ENCODE assay signal across 13 cellular contexts in the genomic region with DNA sequence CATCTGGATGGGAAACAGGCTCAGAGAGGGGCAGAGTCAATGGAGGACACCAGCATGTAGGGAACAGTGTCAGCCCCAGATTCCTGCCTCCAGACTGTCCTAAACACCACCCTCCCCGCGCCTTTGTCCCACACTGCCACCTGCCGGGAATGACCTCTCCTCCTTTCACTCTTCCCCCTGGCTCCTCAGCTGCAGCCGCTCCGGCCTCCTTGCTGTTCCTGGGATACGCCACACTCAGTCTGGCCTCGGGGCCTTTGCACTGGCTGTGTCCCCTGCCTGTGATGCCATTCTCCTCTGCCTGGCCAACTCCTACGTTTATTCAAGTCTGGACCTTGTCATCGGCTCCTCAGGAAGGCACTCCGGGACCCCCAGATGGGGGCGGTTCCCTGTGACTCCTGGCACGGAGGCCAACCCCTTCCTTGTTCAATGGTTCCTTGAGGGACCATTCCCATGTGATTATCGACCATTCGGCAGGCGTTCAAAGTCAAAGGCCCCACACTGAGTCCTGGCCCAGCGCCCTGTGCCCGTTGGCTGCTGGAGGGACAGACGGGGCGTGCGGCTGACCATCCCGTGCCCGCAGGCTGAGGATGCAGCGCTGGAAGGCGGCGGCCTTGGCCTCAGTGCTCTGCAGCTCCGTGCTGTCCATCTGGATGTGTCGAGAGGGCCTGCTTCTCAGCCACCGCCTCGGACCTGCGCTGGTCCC. TPM values are rescaled to one million over a fixed set of nuclear protein-coding genes. Genes with fewer than 3 reads are reported as not detected.
A peak's percentile ranks its signal among the peaks of the same experiment; 100 is the strongest.
DNase-seq lines count a peak whose midpoint lies in the region; ATAC-seq, FAIRE-seq and TF ChIP-seq lines count a peak whose summit lies in the region.
"Had no signal": no experiment of that assay in that cellular context is flagged by ENCODE, and none has a peak within 500 bp of the region (broad histone marks: within the 10 kb centered on the region; RNA-seq: fewer than 3 reads in every experiment).

No MANE protein-coding gene starts in this region.

- no peaks in the 10 kb centered on the region for H3K36me3 ChIP-seq in OCI-LY1 (ENCODE audit: insufficient read depth, low read length)
- H3K36me3 ChIP-seq in H1 (ENCODE audit: control insufficient read depth in 2 of 4, insufficient read depth in 4 of 4, low read length in 3 of 4): no peaks in the 10 kb centered on the region
- H3K36me3 ChIP-seq in small intestine (ENCODE audit: control insufficient read depth in 2 of 2, insufficient read depth in 2 of 2, low read length in 2 of 2): no peaks in the 10 kb centered on the region
- H3K36me3 ChIP-seq: pancreas had no signal

- H3K4ac ChIP-seq in H1 (replicated peaks; ENCODE audit: insufficient read length, low read depth, low read length): no peak overlapping the region

- 82% methylated on average over 26 of the region's 30 CpGs; no CpG with 5 or more reads in 1 of the 2 experiments for WGBS in H1 (ENCODE audit: extremely low coverage in 1 of 2, insufficient coverage in 1 of 2, insufficient read length in 1 of 2, insufficient replicate concordance in 2 of 2, low coverage in 1 of 2, low lambda C conversion rate in 2 of 2, missing lambda C conversion rate in 1 of 2), 2 experiments
- WGBS in small intestine, 3 donors: 81 to 86% (median 84%) methylated on average over 28 to 30 of the region's 30 CpGs

- H3K9me3 Mint-ChIP-seq in stimulated activated naive CD8-positive, alpha-beta T cell treated with anti-CD3 and anti-CD28 coated beads, Interleukin-15, amount 100 ng/mL, for 72 hours: no peaks in the 10 kb centered on the region
- H3K9me3 Mint-ChIP-seq: activated naive CD4-positive, alpha-beta T cell treated with anti-CD3 and anti-CD28 coated beads, Interleukin-2, amount 50 U/mL, for 24 hours had no signal

- no peak overlapping the region for H4K91ac ChIP-seq in H1 (replicated peaks; ENCODE audit: insufficient read length, low read length)

- H3K4me2 ChIP-seq in OCI-LY1 (ENCODE audit: low read length) (no peak overlapping the region), H1 (ENCODE audit: insufficient read depth in 1 of 2, low read depth in 2 of 2, low read length in 2 of 2) (no peak overlapping the region)

- H3K23me2 ChIP-seq in H1 (ENCODE audit: low read depth, low read length): peaks cover 8% of the 10 kb centered on the region; the same call in 1 of the 2 replicates

- 0 out of 2 replicates have a peak, but pooled peaks cover 5% of the 10 kb centered on the region for H3F3A ChIP-seq in OCI-LY1 (ENCODE audit: insufficient read depth, low read length)

- H3K27me3 Mint-ChIP-seq in stimulated activated naive CD8-positive, alpha-beta T cell treated with anti-CD3 and anti-CD28 coated beads, Interleukin-15, amount 100 ng/mL, for 72 hours: no peaks in the 10 kb centered on the region
- H3K27me3 Mint-ChIP-seq: activated naive CD4-positive, alpha-beta T cell treated with anti-CD3 and anti-CD28 coated beads, Interleukin-2, amount 50 U/mL, for 24 hours had no signal

- DNase-seq in DMS53 (lab: John Stamatoyannopoulos, UW): peak; percentile 70
- no peak for DNase-seq in DMS53 treated with DMSO at 0.1 percent for 48 hours (lab: John Stamatoyannopoulos, UW; ENCODE audit: unreplicated experiment)
- peak in 1 of 2 experiments; percentile 78 for DNase-seq in H1 (ENCODE audit: low read depth in 1 of 2, low spot score in 2 of 2)
- peak; percentile 44 for DNase-seq in small intestine
- no peak for DNase-seq in stimulated activated naive CD8-positive, alpha-beta T cell treated with anti-CD3 and anti-CD28 coated beads, Interleukin-15, amount 100 ng/mL, for 72 hours
- no peak for DNase-seq in cerebellum (ENCODE audit: low spot score)
- DNase-seq in left ventricle myocardium superior: no peak
- DNase-seq: NK-92 treated with Interleukin-12 subunit alpha and Interleukin-12 subunit beta, amount 100 ng/mL, for 24 hours; stimulated activated CD4-positive, alpha-beta T cell treated with anti-CD3 and anti-CD28 coated beads, Interleukin-4, amount 100 ng/mL, for 4 hours had no signal

- H3K27me3 ChIP-seq in OCI-LY1 (ENCODE audit: insufficient read depth, low read length): no peaks in the 10 kb centered on the region
- H3K27me3 ChIP-seq in H1 (replicated peaks in 1 of 4; ENCODE audit: control insufficient read depth in 3 of 4, extremely low read depth in 1 of 4, insufficient read depth in 3 of 4, low read length in 3 of 4): no peaks in the 10 kb centered on the region; a peak in 1 of 7 replicates
- H3K27me3 ChIP-seq in small intestine (ENCODE audit: control insufficient read depth in 2 of 2, insufficient read depth in 2 of 2, low read length in 2 of 2): no peaks in the 10 kb centered on the region
- H3K27me3 ChIP-seq: pancreas had no signal

- H2BK120ac ChIP-seq in H1 (replicated peaks; ENCODE audit: low read depth, low read length): no peak overlapping the region

- no peak overlapping the region for H3K23ac ChIP-seq in H1 (ENCODE audit: insufficient read length)

- H2AK5ac ChIP-seq in H1 (ENCODE audit: low read depth, low read length): no peak overlapping the region

- ATAC-seq in stimulated activated naive CD8-positive, alpha-beta T cell treated with anti-CD3 and anti-CD28 coated beads, Interleukin-15, amount 100 ng/mL, for 72 hours: no peak
- no peak for ATAC-seq in left ventricle myocardium superior
- ATAC-seq: pancreas had no signal

- no peaks in the 10 kb centered on the region for H4K20me1 ChIP-seq in OCI-LY1 (ENCODE audit: insufficient read depth, low read length)
- H4K20me1 ChIP-seq in H1 (replicated peaks in 1 of 2; ENCODE audit: control insufficient read depth in 1 of 2, insufficient read depth in 2 of 2, low read length in 2 of 2): peaks cover 0 to 4% of the 10 kb centered on the region in 2 experiments

- TF ChIP-seq CTCF in OCI-LY1 (IDR thresholded peaks at IDR 0.05; ENCODE audit: low read length) (peak; percentile 20; the same call in 1 of the 2 replicates), H1 (IDR thresholded peaks at IDR 0.05; ENCODE audit: control extremely low read depth in 1 of 3, insufficient read depth in 1 of 3, low read depth in 1 of 3, low read length in 3 of 3) (peak; percentile 48 to 52 (median 50))

- POLR2A ChIA-PET in H1 (lab: Charles Lee; ENCODE audit: partially characterized antibody): interaction anchor here (0.6 to 2.1 kb wide), 7 partner anchors 15 to 133 kb away, joined by 3 to 8 read pairs (median 4); a partner anchor contains a TSS

- H3K9me2 ChIP-seq in OCI-LY1 (ENCODE audit: low read depth, low read length): no peaks in the 10 kb centered on the region

- no peak overlapping the region for H3K14ac ChIP-seq in H1 (ENCODE audit: insufficient read length)

- no peak overlapping the region for H2BK12ac ChIP-seq in H1 (ENCODE audit: low read depth, low read length)

- TF ChIP-seq POLR2A in H1 (IDR thresholded peaks at IDR 0.05; ENCODE audit: control extremely low read depth in 1 of 2, low read depth in 2 of 2, low read length in 2 of 2): no peak

- intact Hi-C loops in left ventricle myocardium superior (cut with micrococcal nuclease): no loop called here

- H3K9me3 ChIP-seq in OCI-LY1 (ENCODE audit: low read length): no peaks in the 10 kb centered on the region
- H3K9me3 ChIP-seq in H1 (ENCODE audit: insufficient read depth in 2 of 2, low read depth in 1 of 2, low read length in 1 of 2): no peaks in the 10 kb centered on the region
- H3K9me3 ChIP-seq in small intestine (ENCODE audit: control insufficient read depth, low read depth): no peaks in the 10 kb centered on the region
- H3K9me3 ChIP-seq: pancreas had no signal

- FAIRE-seq in H1 (lab: Jason Lieb, UNC): no peak
- FAIRE-seq in small intestine (lab: Jason Lieb, UNC): no peak
- FAIRE-seq: A204.1, pancreas had no signal

- no peak overlapping the region for H3K27ac Mint-ChIP-seq in stimulated activated naive CD8-positive, alpha-beta T cell treated with anti-CD3 and anti-CD28 coated beads, Interleukin-15, amount 100 ng/mL, for 72 hours

- H3K4me3 ChIP-seq in OCI-LY1 (ENCODE audit: low read depth, low read length, poor library complexity, severe bottlenecking): no peak overlapping the region
- H3K4me3 ChIP-seq in H1 (ENCODE audit: extremely low read depth in 1 of 4, insufficient read depth in 2 of 4, low read depth in 3 of 4, low read length in 4 of 4): no peak overlapping the region
- H3K4me3 ChIP-seq in small intestine (ENCODE audit: low read depth in 1 of 2, low read length in 2 of 2): no peak overlapping the region
- H3K4me3 ChIP-seq: pancreas had no signal

- H3K79me1 ChIP-seq in H1 (ENCODE audit: low read depth, low read length): no peaks in the 10 kb centered on the region

- TF ChIP-seq EP300 in H1 (IDR thresholded peaks at IDR 0.05; ENCODE audit: borderline replicate concordance in 1 of 2, low read depth in 2 of 2, low read length in 2 of 2): no peak

- H4K5ac ChIP-seq in H1 (ENCODE audit: insufficient read length, low read depth, low read length): no peak overlapping the region

- H3K56ac ChIP-seq in H1 (replicated peaks; ENCODE audit: insufficient read length, low read depth, low read length): no peak overlapping the region

- H3K4me3 Mint-ChIP-seq in stimulated activated naive CD8-positive, alpha-beta T cell treated with anti-CD3 and anti-CD28 coated beads, Interleukin-15, amount 100 ng/mL, for 72 hours: no peak overlapping the region
- H3K4me3 Mint-ChIP-seq: activated naive CD4-positive, alpha-beta T cell treated with anti-CD3 and anti-CD28 coated beads, Interleukin-2, amount 50 U/mL, for 24 hours had no signal

- H3K9ac ChIP-seq in OCI-LY1 (ENCODE audit: low read length): no peak overlapping the region
- H3K9ac ChIP-seq in H1 (replicated peaks in 1 of 4; ENCODE audit: extremely low read depth in 1 of 4, low read depth in 3 of 4, low read length in 3 of 4): no peak overlapping the region

- H2BK15ac ChIP-seq in H1 (ENCODE audit: low read length): peak overlapping the region; percentile 46; the same call in 1 of the 2 replicates

- H3K18ac ChIP-seq in H1 (ENCODE audit: extremely low read depth, low read length): no peak overlapping the region

- H3K79me2 ChIP-seq in OCI-LY1 (ENCODE audit: insufficient read depth, low read length) (no peaks in the 10 kb centered on the region), H1 (ENCODE audit: control insufficient read depth in 1 of 2, insufficient read depth in 2 of 2, low read length in 2 of 2) (no peaks in the 10 kb centered on the region)

- no peak overlapping the region for H2AFZ ChIP-seq in OCI-LY1 (ENCODE audit: low read length)
- no peak overlapping the region for H2AFZ ChIP-seq in H1 (ENCODE audit: low read length)

- peaks cover 21% of the 10 kb centered on the region for H3K4me1 Mint-ChIP-seq in stimulated activated naive CD8-positive, alpha-beta T cell treated with anti-CD3 and anti-CD28 coated beads, Interleukin-15, amount 100 ng/mL, for 72 hours

- no peak overlapping the region for H4K8ac ChIP-seq in H1 (ENCODE audit: extremely low read depth, insufficient read depth, low read length)

- no peak overlapping the region for H2BK20ac ChIP-seq in H1 (ENCODE audit: low read length)

- no peak overlapping the region for H3K27ac ChIP-seq in OCI-LY1 (ENCODE audit: low read depth, low read length, poor library complexity, severe bottlenecking)
- no peak overlapping the region for H3K27ac ChIP-seq in H1 (ENCODE audit: low read depth, low read length)
- no peak overlapping the region for H3K27ac ChIP-seq in small intestine (ENCODE audit: low read depth in 1 of 2, low read length in 1 of 2)
- H3K27ac ChIP-seq: pancreas had no signal

- CTCF ChIA-PET in H1 (lab: Charles Lee; ENCODE audit: partially characterized antibody): interaction anchor here (0.7 to 3.7 kb wide), 7 partner anchors 16 to 198 kb away, joined by 3 to 32 read pairs (median 7); a partner anchor contains a TSS

- TF ChIP-seq RAD21 in H1 (IDR thresholded peaks at IDR 0.05 in 1 of 2, conservative IDR thresholded peaks at IDR 0.05 in 1 of 2; ENCODE audit: low read depth in 2 of 2, low read length in 2 of 2): peak; percentile 23 to 45; a peak in 2 of 4 replicates

- no peak overlapping the region for H2BK5ac ChIP-seq in H1 (ENCODE audit: low read depth, low read length)

- H3K4me1 ChIP-seq in OCI-LY1 (ENCODE audit: insufficient read depth, low read length, severe bottlenecking) (peaks cover 24% of the 10 kb centered on the region), H1 (replicated peaks in 1 of 4; ENCODE audit: control insufficient read depth in 3 of 4, insufficient read depth in 4 of 4, low read length in 3 of 4) (peaks cover 0 to 8% (median 5%) of the 10 kb centered on the region in 4 experiments; a peak in 6 of 7 replicates), small intestine (ENCODE audit: control insufficient read depth in 2 of 2, insufficient read depth in 1 of 2, low read depth in 1 of 2, low read length in 1 of 2) (no peaks in the 10 kb centered on the region)

RNA-seq across cellular contexts. Expression of a gene that starts 15.8 kb away (rescaled TPM):
- not detected in 2 replicates for total RNA-seq in H1 (2021; fragmentation: NEBNext Ultra II Directional; extraction: Animal tissue kit (Norgen Biotek cat#: 25700))
- not detected in 2 replicates for polyA plus RNA-seq in H1 (2011; rRNA removed)
- polyA plus RNA-seq in H1 (2011; cell fraction: cytosol; rRNA removed): not detected
- not detected for polyA plus RNA-seq in H1 (2011; cell fraction: nucleus; rRNA removed)
- 0.08 TPM in 1 of 4 replicates, not detected in the others for polyA plus RNA-seq in H1 (2012, experiment 1 of 2)
- not detected for polyA plus RNA-seq in H1 (2012, experiment 2 of 2)
- polyA plus RNA-seq in H1 (2013, experiment 1 of 2): 0.02 TPM
- not detected for polyA plus RNA-seq in H1 (2013, experiment 2 of 2)
- not detected in 2 replicates for polyA minus RNA-seq in H1 (2011; rRNA and poly(A)+ RNA removed)
- not detected for polyA minus RNA-seq in H1 (2011; cell fraction: cytosol; rRNA and poly(A)+ RNA removed)
- polyA minus RNA-seq in H1 (2011; cell fraction: nucleus; rRNA and poly(A)+ RNA removed): not detected
- polyA plus RNA-seq in small intestine: 10 to 100 TPM; 22.4 to 34.6 (median 23.9) TPM
- not detected for total RNA-seq in cerebellum
- total RNA-seq in left ventricle myocardium superior: not detected

RNA-seq across cellular contexts. Expression of a gene that starts 18.9 kb away (rescaled TPM):
- total RNA-seq in H1 (2021; fragmentation: NEBNext Ultra II Directional; extraction: Animal tissue kit (Norgen Biotek cat#: 25700)): 4.6 and 5.3 TPM in 2 replicates
- polyA plus RNA-seq in H1 (2011; rRNA removed) (3.9 and 5.9 TPM in 2 replicates), small intestine (1 to 10 TPM in 2 of 3 donors, not detected in 1; 2.9 to 3.0 TPM)
- 4.0 TPM for polyA plus RNA-seq in H1 (2011; cell fraction: cytosol; rRNA removed)
- polyA plus RNA-seq in H1 (2011; cell fraction: nucleus; rRNA removed): 5.5 TPM
- polyA plus RNA-seq in H1 (2012, experiment 1 of 2): 1.2 to 4.4 TPM (median 4.2 TPM) in 4 replicates
- 2.0 TPM for polyA plus RNA-seq in H1 (2012, experiment 2 of 2)
- 3.0 TPM for polyA plus RNA-seq in H1 (2013, experiment 1 of 2)
- 3.9 TPM for polyA plus RNA-seq in H1 (2013, experiment 2 of 2)
- 1.5 and 1.6 TPM in 2 replicates for polyA minus RNA-seq in H1 (2011; rRNA and poly(A)+ RNA removed)
- polyA minus RNA-seq in H1 (2011; cell fraction: cytosol; rRNA and poly(A)+ RNA removed): 4.6 TPM
- 5.3 TPM for polyA minus RNA-seq in H1 (2011; cell fraction: nucleus; rRNA and poly(A)+ RNA removed)
- total RNA-seq in cerebellum (not detected), left ventricle myocardium superior (26.3 TPM)

RNA-seq across cellular contexts. Expression of a gene that starts 27.5 kb away (rescaled TPM):
- 0.40 and 0.63 TPM in 2 replicates for total RNA-seq in H1 (2021; fragmentation: NEBNext Ultra II Directional; extraction: Animal tissue kit (Norgen Biotek cat#: 25700))
- polyA plus RNA-seq in H1 (2011; rRNA removed) (0.15 and 0.41 TPM in 2 replicates), small intestine (100 to 1,000 TPM in 1 of 3 donors, 10 to 100 TPM in 2; 47.0 to 114 (median 50.1) TPM)
- 0.23 TPM for polyA plus RNA-seq in H1 (2011; cell fraction: cytosol; rRNA removed)
- 0.17 TPM for polyA plus RNA-seq in H1 (2011; cell fraction: nucleus; rRNA removed)
- polyA plus RNA-seq in H1 (2012, experiment 1 of 2): 0.12 to 0.35 TPM (median 0.15 TPM) in 4 replicates
- polyA plus RNA-seq in H1 (2012, experiment 2 of 2): 0.13 TPM
- 0.51 TPM for polyA plus RNA-seq in H1 (2013, experiment 1 of 2)
- 0.42 TPM for polyA plus RNA-seq in H1 (2013, experiment 2 of 2)
- 0.49 TPM in 1 of 2 replicates, not detected in the other for polyA minus RNA-seq in H1 (2011; rRNA and poly(A)+ RNA removed)
- not detected for polyA minus RNA-seq in H1 (2011; cell fraction: cytosol; rRNA and poly(A)+ RNA removed)
- polyA minus RNA-seq in H1 (2011; cell fraction: nucleus; rRNA and poly(A)+ RNA removed): not detected
- total RNA-seq in cerebellum (0.09 TPM), left ventricle myocardium superior (not detected)

RNA-seq across cellular contexts. Expression of a gene that starts 32.8 kb away (rescaled TPM):
- 39.1 and 39.4 TPM in 2 replicates for total RNA-seq in H1 (2021; fragmentation: NEBNext Ultra II Directional; extraction: Animal tissue kit (Norgen Biotek cat#: 25700))
- polyA plus RNA-seq in H1 (2011; rRNA removed): 37.6 and 45.8 TPM in 2 replicates
- 42.4 TPM for polyA plus RNA-seq in H1 (2011; cell fraction: cytosol; rRNA removed)
- 92.4 TPM for polyA plus RNA-seq in H1 (2011; cell fraction: nucleus; rRNA removed)
- polyA plus RNA-seq in H1 (2012, experiment 1 of 2): 35.1 to 50.2 TPM (median 40.6 TPM) in 4 replicates
- polyA plus RNA-seq in H1 (2012, experiment 2 of 2): 36.3 TPM
- polyA plus RNA-seq in H1 (2013, experiment 1 of 2): 22.4 TPM
- 21.2 TPM for polyA plus RNA-seq in H1 (2013, experiment 2 of 2)
- 15.4 and 18.5 TPM in 2 replicates for polyA minus RNA-seq in H1 (2011; rRNA and poly(A)+ RNA removed)
- 51.6 TPM for polyA minus RNA-seq in H1 (2011; cell fraction: cytosol; rRNA and poly(A)+ RNA removed)
- polyA minus RNA-seq in H1 (2011; cell fraction: nucleus; rRNA and poly(A)+ RNA removed): 35.5 TPM
- 10 to 100 TPM; 41.2 to 43.8 (median 42.6) TPM for polyA plus RNA-seq in small intestine
- 9.0 TPM for total RNA-seq in cerebellum
- total RNA-seq in left ventricle myocardium superior: 14.3 TPM

RNA-seq across cellular contexts. Expression of a gene that starts 39.2 kb away (rescaled TPM):
- 2.1 and 3.7 TPM in 2 replicates for total RNA-seq in H1 (2021; fragmentation: NEBNext Ultra II Directional; extraction: Animal tissue kit (Norgen Biotek cat#: 25700))
- polyA plus RNA-seq in H1 (2011; rRNA removed) (1.9 and 4.1 TPM in 2 replicates), small intestine (1 to 10 TPM; 9.0 to 9.7 (median 9.4) TPM)
- 2.2 TPM for polyA plus RNA-seq in H1 (2011; cell fraction: cytosol; rRNA removed)
- 15.4 TPM for polyA plus RNA-seq in H1 (2011; cell fraction: nucleus; rRNA removed)
- polyA plus RNA-seq in H1 (2012, experiment 1 of 2): 1.6 to 3.3 TPM (median 3.0 TPM) in 4 replicates
- 1.4 TPM for polyA plus RNA-seq in H1 (2012, experiment 2 of 2)
- 5.0 TPM for polyA plus RNA-seq in H1 (2013, experiment 1 of 2)
- 4.0 TPM for polyA plus RNA-seq in H1 (2013, experiment 2 of 2)
- polyA minus RNA-seq in H1 (2011; rRNA and poly(A)+ RNA removed): 0.19 TPM in 1 of 2 replicates, not detected in the other
- 1.1 TPM for polyA minus RNA-seq in H1 (2011; cell fraction: cytosol; rRNA and poly(A)+ RNA removed)
- polyA minus RNA-seq in H1 (2011; cell fraction: nucleus; rRNA and poly(A)+ RNA removed): 4.5 TPM
- total RNA-seq in cerebellum (0.54 TPM), left ventricle myocardium superior (0.84 TPM)

Comparison
In these comparisons a context has a peak if more than half of its experiments do, and no peak if none do; other contexts are left out.
1. DNase-seq: peak in DMS53 (single experiment) and small intestine (single experiment); none in DMS53 treated with DMSO at 0.1 percent for 48 hours (single experiment), stimulated activated naive CD8-positive, alpha-beta T cell treated with anti-CD3 and anti-CD28 coated beads, Interleukin-15, amount 100 ng/mL, for 72 hours (0 of 2), cerebellum (single experiment) and left ventricle myocardium superior (single experiment).